8 cellular contexts compared by ENCODE assay signal in the genomic region with DNA sequence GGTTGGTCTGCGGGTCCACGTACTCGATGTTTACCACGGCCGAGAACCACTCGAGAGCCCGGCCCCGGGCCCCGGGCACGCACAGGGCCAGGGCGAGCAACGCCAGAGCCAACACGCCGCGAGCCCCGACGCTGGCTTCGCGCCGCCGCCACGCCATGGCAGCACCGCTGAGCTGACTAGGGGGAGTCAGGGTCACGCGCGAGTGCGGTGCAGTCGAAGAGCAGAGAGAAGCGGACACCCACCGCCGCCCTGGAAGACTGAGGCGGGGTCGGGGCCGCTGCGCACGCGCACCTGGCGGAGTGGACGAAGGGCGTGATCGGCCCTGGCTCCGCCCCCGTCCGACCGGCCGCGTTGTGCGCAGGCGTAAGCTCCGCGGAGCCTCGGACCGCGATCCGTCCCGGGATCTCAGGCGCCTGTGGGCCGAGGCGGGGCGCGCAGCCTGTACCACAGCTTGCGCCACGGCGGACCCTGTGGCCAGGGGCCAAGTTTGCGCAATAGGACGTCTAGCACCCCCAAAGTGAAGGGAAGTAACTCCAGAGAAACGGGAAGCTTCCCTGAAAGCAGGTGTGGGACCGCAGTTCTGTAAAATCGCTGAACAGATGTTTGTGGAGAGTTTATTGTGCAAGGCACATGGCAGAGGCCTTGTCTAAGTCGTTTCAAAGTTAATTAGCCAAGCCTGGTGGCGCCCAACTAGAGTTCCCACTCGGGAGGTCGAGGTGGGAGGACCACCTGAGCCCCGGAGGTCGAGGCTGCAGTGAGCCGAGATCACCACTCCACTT.
A peak's percentile ranks its signal among the peaks of the same experiment; 100 is the strongest.
DNase-seq lines count a peak whose midpoint lies in the region; ATAC-seq and TF ChIP-seq lines count a peak whose summit lies in the region.

A gene with protein sequence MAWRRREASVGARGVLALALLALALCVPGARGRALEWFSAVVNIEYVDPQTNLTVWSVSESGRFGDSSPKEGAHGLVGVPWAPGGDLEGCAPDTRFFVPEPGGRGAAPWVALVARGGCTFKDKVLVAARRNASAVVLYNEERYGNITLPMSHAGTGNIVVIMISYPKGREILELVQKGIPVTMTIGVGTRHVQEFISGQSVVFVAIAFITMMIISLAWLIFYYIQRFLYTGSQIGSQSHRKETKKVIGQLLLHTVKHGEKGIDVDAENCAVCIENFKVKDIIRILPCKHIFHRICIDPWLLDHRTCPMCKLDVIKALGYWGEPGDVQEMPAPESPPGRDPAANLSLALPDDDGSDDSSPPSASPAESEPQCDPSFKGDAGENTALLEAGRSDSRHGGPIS (minus strand): TSS at position 270 of the 779 bp plus-strand sequence. CDS start 113 bp downstream, at position 157.

- H3K4me1 ChIP-seq in parathyroid adenoma (no peaks in the 10 kb centered on the region), tibial artery (peaks cover 0 to 36% (median 21%) of the 10 kb centered on the region in 4 donors)

- H3K27ac Mint-ChIP-seq in activated naive CD8-positive, alpha-beta T cell: peak within 1 kb of the TSS; percentile 96

- no peaks in the 10 kb centered on the region for H3K9me3 Mint-ChIP-seq in activated naive CD8-positive, alpha-beta T cell (ENCODE audit: low read depth)

- intact Hi-C loops in head of caudate nucleus (cut with DNase I): loop anchor here (5.0 kb wide), 1 partner anchor 56 kb away; a partner anchor contains a TSS
- intact Hi-C loops in tibial artery (cut with DNase I; ENCODE audit: low total_unique reads): no loop called here

- peak within 1 kb of the TSS; percentile 98 for H3K4me2 ChIP-seq in parathyroid adenoma (ENCODE audit: low read length)

- peak; percentile 71 for ATAC-seq in HG02642 (IDR thresholded peaks at IDR 0.05; ENCODE audit: poor library complexity, unreplicated experiment)

- peak within 1 kb of the TSS; percentile 92 for H3K4me3 Mint-ChIP-seq in activated naive CD8-positive, alpha-beta T cell

- H3K9me3 ChIP-seq in parathyroid adenoma (ENCODE audit: control insufficient read depth, low read length) (no peaks in the 10 kb centered on the region), tibial artery (no peaks in the 10 kb centered on the region)

- H3K27ac ChIP-seq in parathyroid adenoma (peak within 1 kb of the TSS; percentile 72), tibial artery (peak within 1 kb of the TSS; percentile 88 to 90)

- peak within 1 kb of the TSS; percentile 88 for H3K4me3 ChIP-seq in GM12864 (ENCODE audit: low read depth, low read length)
- H3K4me3 ChIP-seq in parathyroid adenoma (ENCODE audit: low read depth, low read length): peak within 1 kb of the TSS; percentile 97
- H3K4me3 ChIP-seq in tibial artery: peak within 1 kb of the TSS; percentile 82 to 85

- H3K36me3 ChIP-seq in parathyroid adenoma (ENCODE audit: control insufficient read depth, insufficient read depth, low read length): no peaks in the 10 kb centered on the region
- H3K36me3 ChIP-seq in tibial artery: no peaks in the 10 kb centered on the region

- peak within 1 kb of the TSS; percentile 49 for H3K9ac ChIP-seq in parathyroid adenoma

- H3K27me3 Mint-ChIP-seq in activated naive CD8-positive, alpha-beta T cell: no peaks in the 10 kb centered on the region

- peaks cover 24% of the 10 kb centered on the region for H3K79me2 ChIP-seq in parathyroid adenoma

- DNase-seq in GM12864 (ENCODE audit: low read depth) (peak; percentile 52), NCI-H1105 treated with DMSO at 0.1 percent for 48 hours (lab: John Stamatoyannopoulos, UW) (peak; percentile 78), SKM-1 treated with dmso at 0.1 percent for 144 hours (lab: John Stamatoyannopoulos, UW; ENCODE audit: unreplicated experiment) (peak; percentile 99), head of caudate nucleus (peak; percentile 68 to 97 (median 92)), tibial artery (peak; percentile 88 to 96)

- TF ChIP-seq CTCF in GM12864 (IDR thresholded peaks at IDR 0.05; ENCODE audit: low read depth, low read length, missing control alignments): no peak
- TF ChIP-seq CTCF in parathyroid adenoma (IDR thresholded peaks at IDR 0.05): no peak
- TF ChIP-seq CTCF in tibial artery (IDR thresholded peaks at IDR 0.05): peak; percentile 12 to 41

- peaks cover 3% of the 10 kb centered on the region for H3K36me3 Mint-ChIP-seq in activated naive CD8-positive, alpha-beta T cell

- peaks cover 71% of the 10 kb centered on the region for H3K4me1 Mint-ChIP-seq in activated naive CD8-positive, alpha-beta T cell (ENCODE audit: low read depth)

- peak within 1 kb of the TSS; percentile 96 for H2AFZ ChIP-seq in parathyroid adenoma

- H3K27me3 ChIP-seq in parathyroid adenoma (ENCODE audit: control insufficient read depth, insufficient read depth, low read length): no peaks in the 10 kb centered on the region
- no peaks in the 10 kb centered on the region for H3K27me3 ChIP-seq in tibial artery

Comparison
In these comparisons a context has a peak if more than half of its experiments do, and no peak if none do; other contexts are left out.
1. Peak in every context shown above with its lines: DNase-seq, ATAC-seq, H3K4me3 ChIP-seq and H3K27ac ChIP-seq.
2. CTCF ChIP-seq: peak in tibial artery (2 of 2); none in GM12864 (single experiment) and parathyroid adenoma (single experiment).